Comparison of ENCODE assay signal across 27 cellular contexts in genomic region chr5:43171441-43171840, GRCh38.
"Had no signal": no experiment of that assay in that cellular context is flagged by ENCODE, and none has a peak within 500 bp of the region (broad histone marks: within the 10 kb centered on the region; RNA-seq: fewer than 3 reads in every experiment).

No MANE protein-coding gene starts in this region.

- ATAC-seq: activated CD4-positive, alpha-beta T cell treated with anti-CD3 and anti-CD28 coated beads for 36 hours; activated CD4-positive, CD25-positive, alpha-beta regulatory T cell treated with anti-CD3 and anti-CD28 coated beads, Interleukin-2, amount 50 U/mL, for 24 hours; activated T-cell treated with anti-CD3 and anti-CD28 coated beads, Interleukin-2, amount 50 U/mL, for 72 hours; Panc1 had no signal

- FAIRE-seq: TTC549 had no signal

- H3K9ac ChIP-seq: SK-N-SH had no signal

- H3K4me2 ChIP-seq: SK-N-SH had no signal

- H3K27ac ChIP-seq: brain microvascular endothelial cell, SJSA1 had no signal

- H3K27me3 ChIP-seq: brain microvascular endothelial cell, SJSA1 had no signal

- H3K4me1 ChIP-seq: SJSA1 had no signal

- H3K9me3 ChIP-seq: SJSA1, SK-N-SH had no signal

- H3K4me3 ChIP-seq: SJSA1 had no signal

- DNase-seq: activated CD4-positive, alpha-beta memory T cell treated with anti-CD3 and anti-CD28 coated beads for 36 hours; activated CD4-positive, alpha-beta T cell treated with anti-CD3 and anti-CD28 coated beads for 36 hours; activated CD4-positive, alpha-beta T cell treated with anti-CD3 and anti-CD28 coated beads, Interleukin-2, amount 10 ng/mL, durations not matched to agents 7 days and 5 days; activated gamma-delta T cell; activated naive CD4-positive, alpha-beta T cell treated with Interleukin-2 at 50 U/mL for 16 hours; activated naive CD8-positive, alpha-beta T cell treated with anti-CD3 and anti-CD28 coated beads for 36 hours; activated T-cell treated with anti-CD3 and anti-CD28 coated beads, Interleukin-2, amount 50 U/mL, for 1 hour; activated T-cell treated with anti-CD3 and anti-CD28 coated beads, Interleukin-2, amount 50 U/mL, for 72 hours; amniotic stem cell; aorta; brain microvascular endothelial cell; central memory CD4-positive, alpha-beta T cell; NCI-H1048; NCI-H1105 treated with DMSO at 0.1 percent for 48 hours; NCI-H1436; NCI-H1694; NCI-H1930; NCI-H2081 treated with DMSO at 0.1 percent for 48 hours; NCI-H226; NCI-H446 treated with DMSO at 0.1 percent for 48 hours; NCI-H524; SHP77 treated with DMSO at 0.1 percent for 48 hours; SK-N-SH had no signal
